ENCODE assay signal across 8 cellular contexts in genomic region chr9:133242241-133242640, GRCh38. TPM values are rescaled to one million over a fixed set of nuclear protein-coding genes. Genes with fewer than 3 reads are reported as not detected.
"Had no signal": no experiment of that assay in that cellular context is flagged by ENCODE, and none has a peak within 500 bp of the region (broad histone marks: within the 10 kb centered on the region; RNA-seq: fewer than 3 reads in every experiment).

No MANE protein-coding gene starts in this region.

- H3K9me3 ChIP-seq: HAP-1 had no signal

- H3K4me2 ChIP-seq: GM23338 had no signal

- H3K36me3 ChIP-seq: HAP-1 had no signal

- ATAC-seq: GM23338, HCT116, K562 had no signal

- H2AFZ ChIP-seq: GM23338 had no signal

- DNase-seq: HFFc6, IMR-90 had no signal

- H3K4me3 ChIP-seq: GM23338, HAP-1, K562 had no signal

RNA-seq across cellular contexts. Expression of gene ABO, which starts 32.8 kb away (rescaled TPM):
- total RNA-seq: H1, HFFc6, IMR-90 had no signal

RNA-seq across cellular contexts. Expression of gene OBP2B, which starts 33.2 kb away (rescaled TPM):
- total RNA-seq: GM23338, H1, HFFc6, HT-29, IMR-90, K562 had no signal
